In the genomic region with DNA sequence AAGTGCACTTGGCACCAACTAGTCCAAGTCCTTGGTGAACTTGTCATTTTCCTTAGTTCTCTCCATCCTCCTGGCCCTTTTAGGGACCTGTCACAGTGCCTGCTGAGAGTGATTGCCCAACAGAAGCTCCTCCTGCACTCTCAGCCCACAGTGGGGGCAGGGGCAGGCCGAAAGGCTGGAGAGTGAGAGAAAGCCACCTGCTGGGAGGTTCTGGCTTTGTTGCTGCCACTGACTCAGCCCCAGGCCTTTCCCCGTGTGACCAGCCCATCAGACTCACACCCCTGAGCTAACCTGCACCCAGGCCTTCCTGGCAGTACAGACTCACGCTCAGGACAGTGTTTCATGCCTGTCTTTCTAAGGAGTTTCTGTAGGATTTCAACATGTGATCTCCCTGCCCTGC, we compare ENCODE assay signal across 1 cellular context.
TF ChIP-seq lines count a peak whose summit lies in the region.

No MANE protein-coding gene starts in this region.

TF ChIP-seq in GM12878, 131 proteins besides CTCF, POLR2A, EP300 and RAD21:
- TF ChIP-seq NBN (IDR thresholded peaks at IDR 0.05) (no peak), NFIC (IDR thresholded peaks at IDR 0.05; ENCODE audit: low read depth, low read length) (no peak), ASH2L (IDR thresholded peaks at IDR 0.05; ENCODE audit: borderline replicate concordance, low read depth) (no peak), BACH1 (IDR thresholded peaks at IDR 0.05; ENCODE audit: borderline replicate concordance) (no peak), SMAD1 (IDR thresholded peaks at IDR 0.05; ENCODE audit: low read depth, partially characterized antibody) (no peak), POLR2AphosphoS5 (IDR thresholded peaks at IDR 0.05; ENCODE audit: low read length) (no peak), HDAC2 (IDR thresholded peaks at IDR 0.05) (no peak), NFYA (IDR thresholded peaks at IDR 0.05; ENCODE audit: borderline replicate concordance, low read depth, low read length) (no peak), ZBED1 (IDR thresholded peaks at IDR 0.05; ENCODE audit: borderline replicate concordance) (no peak), GABPA (IDR thresholded peaks at IDR 0.05; ENCODE audit: low read depth) (no peak), PAX8 (IDR thresholded peaks at IDR 0.05) (no peak)
- TF ChIP-seq, protein P1, sequence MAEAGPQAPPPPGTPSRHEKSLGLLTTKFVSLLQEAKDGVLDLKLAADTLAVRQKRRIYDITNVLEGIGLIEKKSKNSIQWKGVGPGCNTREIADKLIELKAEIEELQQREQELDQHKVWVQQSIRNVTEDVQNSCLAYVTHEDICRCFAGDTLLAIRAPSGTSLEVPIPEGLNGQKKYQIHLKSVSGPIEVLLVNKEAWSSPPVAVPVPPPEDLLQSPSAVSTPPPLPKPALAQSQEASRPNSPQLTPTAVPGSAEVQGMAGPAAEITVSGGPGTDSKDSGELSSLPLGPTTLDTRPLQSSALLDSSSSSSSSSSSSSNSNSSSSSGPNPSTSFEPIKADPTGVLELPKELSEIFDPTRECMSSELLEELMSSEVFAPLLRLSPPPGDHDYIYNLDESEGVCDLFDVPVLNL (IDR thresholded peaks at IDR 0.05; ENCODE audit: low read depth, low read length), result no peak
- TF ChIP-seq, protein P2, sequence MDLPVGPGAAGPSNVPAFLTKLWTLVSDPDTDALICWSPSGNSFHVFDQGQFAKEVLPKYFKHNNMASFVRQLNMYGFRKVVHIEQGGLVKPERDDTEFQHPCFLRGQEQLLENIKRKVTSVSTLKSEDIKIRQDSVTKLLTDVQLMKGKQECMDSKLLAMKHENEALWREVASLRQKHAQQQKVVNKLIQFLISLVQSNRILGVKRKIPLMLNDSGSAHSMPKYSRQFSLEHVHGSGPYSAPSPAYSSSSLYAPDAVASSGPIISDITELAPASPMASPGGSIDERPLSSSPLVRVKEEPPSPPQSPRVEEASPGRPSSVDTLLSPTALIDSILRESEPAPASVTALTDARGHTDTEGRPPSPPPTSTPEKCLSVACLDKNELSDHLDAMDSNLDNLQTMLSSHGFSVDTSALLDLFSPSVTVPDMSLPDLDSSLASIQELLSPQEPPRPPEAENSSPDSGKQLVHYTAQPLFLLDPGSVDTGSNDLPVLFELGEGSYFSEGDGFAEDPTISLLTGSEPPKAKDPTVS (IDR thresholded peaks at IDR 0.05; ENCODE audit: low read depth, low read length), result no peak
- TF ChIP-seq, protein P3, sequence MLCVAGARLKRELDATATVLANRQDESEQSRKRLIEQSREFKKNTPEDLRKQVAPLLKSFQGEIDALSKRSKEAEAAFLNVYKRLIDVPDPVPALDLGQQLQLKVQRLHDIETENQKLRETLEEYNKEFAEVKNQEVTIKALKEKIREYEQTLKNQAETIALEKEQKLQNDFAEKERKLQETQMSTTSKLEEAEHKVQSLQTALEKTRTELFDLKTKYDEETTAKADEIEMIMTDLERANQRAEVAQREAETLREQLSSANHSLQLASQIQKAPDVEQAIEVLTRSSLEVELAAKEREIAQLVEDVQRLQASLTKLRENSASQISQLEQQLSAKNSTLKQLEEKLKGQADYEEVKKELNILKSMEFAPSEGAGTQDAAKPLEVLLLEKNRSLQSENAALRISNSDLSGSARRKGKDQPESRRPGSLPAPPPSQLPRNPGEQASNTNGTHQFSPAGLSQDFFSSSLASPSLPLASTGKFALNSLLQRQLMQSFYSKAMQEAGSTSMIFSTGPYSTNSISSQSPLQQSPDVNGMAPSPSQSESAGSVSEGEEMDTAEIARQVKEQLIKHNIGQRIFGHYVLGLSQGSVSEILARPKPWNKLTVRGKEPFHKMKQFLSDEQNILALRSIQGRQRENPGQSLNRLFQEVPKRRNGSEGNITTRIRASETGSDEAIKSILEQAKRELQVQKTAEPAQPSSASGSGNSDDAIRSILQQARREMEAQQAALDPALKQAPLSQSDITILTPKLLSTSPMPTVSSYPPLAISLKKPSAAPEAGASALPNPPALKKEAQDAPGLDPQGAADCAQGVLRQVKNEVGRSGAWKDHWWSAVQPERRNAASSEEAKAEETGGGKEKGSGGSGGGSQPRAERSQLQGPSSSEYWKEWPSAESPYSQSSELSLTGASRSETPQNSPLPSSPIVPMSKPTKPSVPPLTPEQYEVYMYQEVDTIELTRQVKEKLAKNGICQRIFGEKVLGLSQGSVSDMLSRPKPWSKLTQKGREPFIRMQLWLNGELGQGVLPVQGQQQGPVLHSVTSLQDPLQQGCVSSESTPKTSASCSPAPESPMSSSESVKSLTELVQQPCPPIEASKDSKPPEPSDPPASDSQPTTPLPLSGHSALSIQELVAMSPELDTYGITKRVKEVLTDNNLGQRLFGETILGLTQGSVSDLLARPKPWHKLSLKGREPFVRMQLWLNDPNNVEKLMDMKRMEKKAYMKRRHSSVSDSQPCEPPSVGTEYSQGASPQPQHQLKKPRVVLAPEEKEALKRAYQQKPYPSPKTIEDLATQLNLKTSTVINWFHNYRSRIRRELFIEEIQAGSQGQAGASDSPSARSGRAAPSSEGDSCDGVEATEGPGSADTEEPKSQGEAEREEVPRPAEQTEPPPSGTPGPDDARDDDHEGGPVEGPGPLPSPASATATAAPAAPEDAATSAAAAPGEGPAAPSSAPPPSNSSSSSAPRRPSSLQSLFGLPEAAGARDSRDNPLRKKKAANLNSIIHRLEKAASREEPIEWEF (IDR thresholded peaks at IDR 0.05; ENCODE audit: insufficient replicate concordance, low read depth, low read length), result no peak
- TF ChIP-seq, protein P4, sequence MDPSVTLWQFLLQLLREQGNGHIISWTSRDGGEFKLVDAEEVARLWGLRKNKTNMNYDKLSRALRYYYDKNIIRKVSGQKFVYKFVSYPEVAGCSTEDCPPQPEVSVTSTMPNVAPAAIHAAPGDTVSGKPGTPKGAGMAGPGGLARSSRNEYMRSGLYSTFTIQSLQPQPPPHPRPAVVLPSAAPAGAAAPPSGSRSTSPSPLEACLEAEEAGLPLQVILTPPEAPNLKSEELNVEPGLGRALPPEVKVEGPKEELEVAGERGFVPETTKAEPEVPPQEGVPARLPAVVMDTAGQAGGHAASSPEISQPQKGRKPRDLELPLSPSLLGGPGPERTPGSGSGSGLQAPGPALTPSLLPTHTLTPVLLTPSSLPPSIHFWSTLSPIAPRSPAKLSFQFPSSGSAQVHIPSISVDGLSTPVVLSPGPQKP (IDR thresholded peaks at IDR 0.05; ENCODE audit: low read depth, low read length), result no peak
- TF ChIP-seq, protein P5, sequence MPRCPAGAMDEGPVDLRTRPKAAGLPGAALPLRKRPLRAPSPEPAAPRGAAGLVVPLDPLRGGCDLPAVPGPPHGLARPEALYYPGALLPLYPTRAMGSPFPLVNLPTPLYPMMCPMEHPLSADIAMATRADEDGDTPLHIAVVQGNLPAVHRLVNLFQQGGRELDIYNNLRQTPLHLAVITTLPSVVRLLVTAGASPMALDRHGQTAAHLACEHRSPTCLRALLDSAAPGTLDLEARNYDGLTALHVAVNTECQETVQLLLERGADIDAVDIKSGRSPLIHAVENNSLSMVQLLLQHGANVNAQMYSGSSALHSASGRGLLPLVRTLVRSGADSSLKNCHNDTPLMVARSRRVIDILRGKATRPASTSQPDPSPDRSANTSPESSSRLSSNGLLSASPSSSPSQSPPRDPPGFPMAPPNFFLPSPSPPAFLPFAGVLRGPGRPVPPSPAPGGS (IDR thresholded peaks at IDR 0.05; ENCODE audit: borderline replicate concordance, insufficient read depth, low read depth, low read length, poor library complexity, severe bottlenecking), result no peak
